1 cellular context compared by ENCODE assay signal in genomic region chr9:95462419-95463121, GRCh38.
TF ChIP-seq lines count a peak whose summit lies in the region.

No MANE protein-coding gene starts in this region.

TF ChIP-seq in GM23338, 12 proteins besides CTCF, POLR2A, EP300 and RAD21 (continued from another document):
- TF ChIP-seq ZNF462 (CRISPR knock-in tag; IDR thresholded peaks at IDR 0.05) (no peak), POLR2AphosphoS5 (IDR thresholded peaks at IDR 0.05; ENCODE audit: low read depth) (no peak), EZH2 (IDR thresholded peaks at IDR 0.05; ENCODE audit: low read depth, unreplicated experiment) (no peak), NANOG (IDR thresholded peaks at IDR 0.05; ENCODE audit: borderline replicate concordance) (no peak), ZNF114 (CRISPR knock-in tag; IDR thresholded peaks at IDR 0.05) (no peak)
- TF ChIP-seq, protein P1, sequence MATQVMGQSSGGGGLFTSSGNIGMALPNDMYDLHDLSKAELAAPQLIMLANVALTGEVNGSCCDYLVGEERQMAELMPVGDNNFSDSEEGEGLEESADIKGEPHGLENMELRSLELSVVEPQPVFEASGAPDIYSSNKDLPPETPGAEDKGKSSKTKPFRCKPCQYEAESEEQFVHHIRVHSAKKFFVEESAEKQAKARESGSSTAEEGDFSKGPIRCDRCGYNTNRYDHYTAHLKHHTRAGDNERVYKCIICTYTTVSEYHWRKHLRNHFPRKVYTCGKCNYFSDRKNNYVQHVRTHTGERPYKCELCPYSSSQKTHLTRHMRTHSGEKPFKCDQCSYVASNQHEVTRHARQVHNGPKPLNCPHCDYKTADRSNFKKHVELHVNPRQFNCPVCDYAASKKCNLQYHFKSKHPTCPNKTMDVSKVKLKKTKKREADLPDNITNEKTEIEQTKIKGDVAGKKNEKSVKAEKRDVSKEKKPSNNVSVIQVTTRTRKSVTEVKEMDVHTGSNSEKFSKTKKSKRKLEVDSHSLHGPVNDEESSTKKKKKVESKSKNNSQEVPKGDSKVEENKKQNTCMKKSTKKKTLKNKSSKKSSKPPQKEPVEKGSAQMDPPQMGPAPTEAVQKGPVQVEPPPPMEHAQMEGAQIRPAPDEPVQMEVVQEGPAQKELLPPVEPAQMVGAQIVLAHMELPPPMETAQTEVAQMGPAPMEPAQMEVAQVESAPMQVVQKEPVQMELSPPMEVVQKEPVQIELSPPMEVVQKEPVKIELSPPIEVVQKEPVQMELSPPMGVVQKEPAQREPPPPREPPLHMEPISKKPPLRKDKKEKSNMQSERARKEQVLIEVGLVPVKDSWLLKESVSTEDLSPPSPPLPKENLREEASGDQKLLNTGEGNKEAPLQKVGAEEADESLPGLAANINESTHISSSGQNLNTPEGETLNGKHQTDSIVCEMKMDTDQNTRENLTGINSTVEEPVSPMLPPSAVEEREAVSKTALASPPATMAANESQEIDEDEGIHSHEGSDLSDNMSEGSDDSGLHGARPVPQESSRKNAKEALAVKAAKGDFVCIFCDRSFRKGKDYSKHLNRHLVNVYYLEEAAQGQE (IDR thresholded peaks at IDR 0.05; ENCODE audit: unreplicated experiment), result no peak
TF ChIP-seq in GM23338: peak in this region for 0.
